ENCODE assay signal across 8 cellular contexts in the genomic region with DNA sequence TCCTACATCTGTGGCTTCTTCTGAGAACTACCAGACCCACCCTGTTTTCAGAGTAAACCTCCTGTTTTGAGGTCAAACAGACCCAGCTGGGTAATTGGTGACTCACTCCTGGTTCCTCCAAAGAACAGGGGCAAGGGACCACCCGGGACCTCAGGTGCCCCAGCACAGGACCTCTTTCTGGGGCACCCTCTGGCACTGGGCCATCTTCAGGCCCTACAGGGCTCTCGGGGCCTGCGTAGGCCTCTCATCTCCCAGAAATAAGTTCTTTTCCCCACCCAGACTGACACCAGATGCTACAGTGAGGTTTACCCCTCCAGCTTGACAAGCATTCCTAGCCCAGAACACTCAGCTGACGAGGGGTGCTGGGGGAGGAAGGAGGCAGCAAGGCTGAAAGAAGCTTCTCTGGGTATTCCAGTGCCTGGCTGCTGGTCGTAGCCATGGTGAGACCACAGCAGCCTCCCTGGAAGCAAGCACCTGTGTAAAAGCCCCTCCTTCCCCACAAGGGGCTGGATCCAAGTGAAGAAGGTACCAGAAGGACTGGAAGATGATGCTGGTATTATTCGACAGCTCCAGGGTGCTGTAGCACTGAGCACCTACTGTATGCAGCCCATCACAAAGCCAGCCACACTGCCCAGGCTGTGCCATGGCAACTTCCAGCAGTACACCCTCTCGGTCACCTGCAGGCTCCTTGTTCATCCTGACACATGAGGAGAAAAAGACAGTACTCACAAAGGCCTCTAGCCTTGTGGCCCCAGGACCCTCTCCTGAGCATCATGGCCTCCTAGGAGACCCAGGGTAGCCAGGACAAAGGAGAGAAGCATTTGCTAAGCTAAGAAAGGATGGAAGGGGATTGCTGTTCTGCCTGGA. TPM values are rescaled to one million over a fixed set of nuclear protein-coding genes. Genes with fewer than 3 reads are reported as not detected.
A peak's percentile ranks its signal among the peaks of the same experiment; 100 is the strongest.
DNase-seq lines count a peak whose midpoint lies in the region; ATAC-seq and TF ChIP-seq lines count a peak whose summit lies in the region.

No MANE protein-coding gene starts in this region.

- H3K4me2 ChIP-seq in PC-9, result no peak overlapping the region

- peaks cover 97% of the 10 kb centered on the region for H3K4me1 Mint-ChIP-seq in activated naive CD4-positive, alpha-beta T cell treated with anti-CD3 and anti-CD28 coated beads, Interleukin-2, amount 10 ng/mL, durations not matched to agents 7 days and 5 days

- intact Hi-C loops in PC-9 (cut with micrococcal nuclease; ENCODE audit: unreplicated experiment), result no loop called here

- H3K9me3 Mint-ChIP-seq in activated naive CD4-positive, alpha-beta T cell treated with anti-CD3 and anti-CD28 coated beads, Interleukin-2, amount 10 ng/mL, durations not matched to agents 7 days and 5 days, result no peaks in the 10 kb centered on the region

- no TSS peak for BruUV-seq in PC-9 (replicated peaks; lab: Mats Ljungman, UMichigan)

- peak in 45 of 76 experiments; percentile 10 to 75 (median 38) for DNase-seq in HUDEP-2 (lab: John Stamatoyannopoulos, UW; ENCODE audit: unreplicated experiment in 76 of 76)
- peak; percentile 61 for DNase-seq in activated naive CD4-positive, alpha-beta T cell treated with anti-CD3 and anti-CD28 coated beads, Interleukin-2, amount 10 ng/mL, durations not matched to agents 7 days and 5 days
- DNase-seq in stimulated activated CD8-positive, alpha-beta memory T cell treated with anti-CD3 and anti-CD28 coated beads, Interleukin-15, amount 100 ng/mL, for 4 hours (ENCODE audit: low read depth in 2 of 2), result peak; percentile 18 to 25
- DNase-seq in cerebellum (ENCODE audit: low spot score), result no peak
- DNase-seq in ecto neural progenitor cell (ENCODE audit: low spot score), result no peak
- no peak for DNase-seq in PC-9
- DNase-seq in UCSD-AML1 (lab: John Stamatoyannopoulos, UW; ENCODE audit: unreplicated experiment), result no peak

- H3K27ac ChIP-seq in PC-9, result no peak overlapping the region

- ATAC-seq in GM18867 (IDR thresholded peaks at IDR 0.05; ENCODE audit: unreplicated experiment), result peak; percentile 23

- peaks cover 28% of the 10 kb centered on the region for H3K36me3 Mint-ChIP-seq in activated naive CD4-positive, alpha-beta T cell treated with anti-CD3 and anti-CD28 coated beads, Interleukin-2, amount 10 ng/mL, durations not matched to agents 7 days and 5 days

- POLR2A ChIA-PET in PC-9 (lab: Charles Lee; ENCODE audit: unreplicated experiment), result interaction anchor here (0.6 kb wide), 1 partner anchor 26 kb away, joined by 4 read pairs; no protein-coding TSS in a partner anchor

- H3K36me3 ChIP-seq in PC-9 (ENCODE audit: low read depth), result no peaks in the 10 kb centered on the region

- H3K9me3 ChIP-seq in PC-9 (ENCODE audit: insufficient read depth, low read depth), result no peaks in the 10 kb centered on the region

- TF ChIP-seq CTCF in PC-9 (conservative IDR thresholded peaks at IDR 0.05), result no peak

- H3K9me2 ChIP-seq in PC-9 (ENCODE audit: insufficient read depth), result no peaks in the 10 kb centered on the region

- no peaks in the 10 kb centered on the region; the same call in 1 of the 2 replicates for H3F3A ChIP-seq in PC-9 (ENCODE audit: insufficient read depth, low read depth)

- no peaks in the 10 kb centered on the region for H3K27me3 ChIP-seq in PC-9 (ENCODE audit: insufficient read depth, low read depth)

- no peak overlapping the region for H3K4me3 ChIP-seq in PC-9

- H3K79me2 ChIP-seq in PC-9 (ENCODE audit: low read depth), result no peaks in the 10 kb centered on the region

- peak overlapping the region; percentile 100 for H3K27ac Mint-ChIP-seq in activated naive CD4-positive, alpha-beta T cell treated with anti-CD3 and anti-CD28 coated beads, Interleukin-2, amount 10 ng/mL, durations not matched to agents 7 days and 5 days

- no peak overlapping the region for H2AFZ ChIP-seq in PC-9

- H3K27me3 Mint-ChIP-seq in activated naive CD4-positive, alpha-beta T cell treated with anti-CD3 and anti-CD28 coated beads, Interleukin-2, amount 10 ng/mL, durations not matched to agents 7 days and 5 days, result peaks cover 12% of the 10 kb centered on the region

- CTCF ChIA-PET in activated naive CD4-positive, alpha-beta T cell treated with anti-CD3 and anti-CD28 coated beads, Interleukin-2, amount 10 ng/mL, durations not matched to agents 7 days and 5 days (lab: Charles Lee), result interaction anchor here (0.6 to 1.7 kb wide), 2 partner anchors 43 to 171 kb away, joined by 3 to 4 read pairs; no protein-coding TSS in a partner anchor
- CTCF ChIA-PET in PC-9 (lab: Charles Lee), result no interaction called here

- peaks cover 10% of the 10 kb centered on the region for H3K4me1 ChIP-seq in PC-9 (replicated peaks; ENCODE audit: insufficient read depth)

- H3K4me3 Mint-ChIP-seq in activated naive CD4-positive, alpha-beta T cell treated with anti-CD3 and anti-CD28 coated beads, Interleukin-2, amount 10 ng/mL, durations not matched to agents 7 days and 5 days, result peak overlapping the region; percentile 99

- no peaks in the 10 kb centered on the region for H4K20me1 ChIP-seq in PC-9 (ENCODE audit: insufficient read depth)

RNA-seq across cellular contexts. Expression of gene ALOX5, which starts 47.4 kb away (rescaled TPM):
- total RNA-seq in cerebellum, result 2.0 TPM
- 66.5 and 86.8 TPM in 2 replicates for total RNA-seq in PC-9 (2021)

Comparison
In these comparisons a context has a peak if more than half of its experiments do, and no peak if none do; other contexts are left out.
1. DNase-seq: peak in HUDEP-2 (45 of 76), activated naive CD4-positive, alpha-beta T cell treated with anti-CD3 and anti-CD28 coated beads, Interleukin-2, amount 10 ng/mL, durations not matched to agents 7 days and 5 days (single experiment) and stimulated activated CD8-positive, alpha-beta memory T cell treated with anti-CD3 and anti-CD28 coated beads, Interleukin-15, amount 100 ng/mL, for 4 hours (2 of 2); none in cerebellum (single experiment), ecto neural progenitor cell (single experiment), PC-9 (0 of 2) and UCSD-AML1 (single experiment).
2. RNA of gene ALOX5, which starts 47.4 kb away (total RNA-seq): 66.5 to 86.8 TPM in PC-9; 2.0 TPM in cerebellum (single experiment); every median in the first group is over 10 times any median in the second.